8 cellular contexts compared by ENCODE assay signal in the genomic region with DNA sequence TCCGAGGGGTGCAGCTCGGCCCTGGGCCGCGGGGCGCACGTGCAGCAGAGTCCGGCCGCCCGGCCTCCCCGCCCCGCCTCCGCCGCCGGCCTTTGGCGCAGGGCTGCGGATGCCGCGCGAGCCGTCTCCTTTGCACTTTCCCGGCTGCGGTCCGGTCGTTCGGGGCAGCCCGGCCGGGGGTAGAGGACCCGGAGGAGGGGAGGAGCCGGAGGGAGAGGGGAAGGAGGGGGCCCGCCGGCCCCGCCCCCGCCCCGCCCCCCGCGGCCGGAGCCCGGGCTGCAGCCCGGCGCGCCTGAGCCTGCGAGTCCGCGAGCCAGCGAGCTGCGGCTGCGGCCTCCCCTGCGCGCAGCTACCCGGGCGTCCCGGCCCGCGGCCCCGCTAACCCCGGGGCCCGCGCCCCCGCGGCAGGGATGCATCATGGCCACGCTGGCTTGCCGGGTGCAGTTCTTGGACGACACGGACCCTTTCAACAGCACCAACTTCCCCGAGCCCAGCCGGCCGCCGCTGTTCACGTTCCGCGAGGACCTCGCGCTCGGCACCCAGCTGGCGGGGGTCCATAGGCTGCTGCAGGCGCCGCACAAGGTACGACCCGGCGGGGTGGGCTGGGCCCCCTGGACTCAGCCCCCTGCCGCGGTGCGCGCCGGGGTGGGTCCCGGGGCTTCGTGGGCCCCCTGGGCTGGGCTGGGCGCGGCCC. TPM values are rescaled to one million over a fixed set of nuclear protein-coding genes. Genes with fewer than 3 reads are reported as not detected.
A peak's percentile ranks its signal among the peaks of the same experiment; 100 is the strongest.
DNase-seq lines count a peak whose midpoint lies in the region; ATAC-seq and TF ChIP-seq lines count a peak whose summit lies in the region.

FHOD3 (plus strand) TSS at position 295 of the 694 bp plus-strand sequence; CDS start at position 418, 123 bp downstream.

- ATAC-seq in HG02870 (IDR thresholded peaks at IDR 0.05; ENCODE audit: unreplicated experiment) = peak; percentile 46
- peak; percentile 50 for ATAC-seq in stimulated activated effector memory CD8-positive, alpha-beta T cell treated with anti-CD3 and anti-CD28 coated beads, Interleukin-12 subunit alpha, Interleukin-12 subunit beta, amount 100 ng/mL, for 72 hours

- intact Hi-C loops in colonic mucosa (cut with DNase I) = loop anchor here (10.0 kb wide), 2 partner anchors 117 to 277 kb away; no protein-coding TSS in a partner anchor
- intact Hi-C loops in CD4-positive, alpha-beta memory T cell (cut with micrococcal nuclease) = no loop called here

- DNase-seq in NCI-H526 treated with DMSO at 0.1 percent for 48 hours (lab: John Stamatoyannopoulos, UW) (peak; percentile 18), colonic mucosa (peak; percentile 46), kidney tubule cell (ENCODE audit: low spot score) (peak; percentile 85)
- no peak for DNase-seq in stimulated activated effector memory CD8-positive, alpha-beta T cell treated with anti-CD3 and anti-CD28 coated beads, Interleukin-12 subunit alpha, Interleukin-12 subunit beta, amount 100 ng/mL, for 72 hours (ENCODE audit: low spot score in 2 of 2)
- no peak for DNase-seq in CD4-positive, alpha-beta memory T cell

- peaks cover 22% of the 10 kb centered on the region for H3K27me3 ChIP-seq in ACC112 (ENCODE audit: insufficient read depth, low read length)
- H3K27me3 ChIP-seq in colonic mucosa = peaks cover 28% of the 10 kb centered on the region
- H3K27me3 ChIP-seq in CD4-positive, alpha-beta memory T cell (ENCODE audit: insufficient read depth, low read length) = peaks cover 15% of the 10 kb centered on the region

- no peaks in the 10 kb centered on the region for H3K36me3 ChIP-seq in ACC112 (ENCODE audit: insufficient read depth, low read length)
- no peaks in the 10 kb centered on the region for H3K36me3 ChIP-seq in colonic mucosa
- H3K36me3 ChIP-seq in CD4-positive, alpha-beta memory T cell (ENCODE audit: insufficient read depth, low read length) = no peaks in the 10 kb centered on the region

- no peaks in the 10 kb centered on the region for H3K4me1 Mint-ChIP-seq in stimulated activated effector memory CD8-positive, alpha-beta T cell treated with anti-CD3 and anti-CD28 coated beads, Interleukin-12 subunit alpha, Interleukin-12 subunit beta, amount 100 ng/mL, for 72 hours
- peaks cover 0 to 4% (median 0%) of the 10 kb centered on the region in 4 donors for H3K4me1 Mint-ChIP-seq in CD4-positive, alpha-beta memory T cell

- peaks cover 14 to 20% of the 10 kb centered on the region in 2 donors for H3K27me3 Mint-ChIP-seq in CD4-positive, alpha-beta memory T cell

- peak within 1 kb of the TSS; percentile 86 for H2AFZ ChIP-seq in ACC112 (ENCODE audit: low read length, unreplicated experiment)

- POLR2A ChIA-PET in CD4-positive, alpha-beta memory T cell (lab: Charles Lee; ENCODE audit: partially characterized antibody) = no interaction called here

- no peak for TF ChIP-seq CTCF in GM12875 (IDR thresholded peaks at IDR 0.05; ENCODE audit: borderline replicate concordance, insufficient read depth, low read depth, low read length)
- TF ChIP-seq CTCF in colonic mucosa (IDR thresholded peaks at IDR 0.05) = no peak

- H3K4me3 ChIP-seq in ACC112 (ENCODE audit: low read depth, low read length) (peak within 1 kb of the TSS; percentile 85), GM12875 (ENCODE audit: low read depth, low read length) (peak within 1 kb of the TSS; percentile 1), colonic mucosa (peak within 1 kb of the TSS; percentile 62)
- H3K4me3 ChIP-seq in CD4-positive, alpha-beta memory T cell (ENCODE audit: low read length in 2 of 2) = no peak within 1 kb of the TSS

- CTCF ChIA-PET in CD4-positive, alpha-beta memory T cell (lab: Charles Lee; ENCODE audit: partially characterized antibody) = no interaction called here

- peak within 1 kb of the TSS; percentile 16 to 43 for H3K9ac ChIP-seq in colonic mucosa (ENCODE audit: low read depth in 2 of 2, low read length in 2 of 2)

- H3K79me2 ChIP-seq in ACC112 (ENCODE audit: control insufficient read depth, insufficient read depth, low read length, unreplicated experiment) = peaks cover 3% of the 10 kb centered on the region

- no peak within 1 kb of the TSS for H3K27ac Mint-ChIP-seq in stimulated activated effector memory CD8-positive, alpha-beta T cell treated with anti-CD3 and anti-CD28 coated beads, Interleukin-12 subunit alpha, Interleukin-12 subunit beta, amount 100 ng/mL, for 72 hours
- H3K27ac Mint-ChIP-seq in CD4-positive, alpha-beta memory T cell = no peak within 1 kb of the TSS

- no peaks in the 10 kb centered on the region for H3K9me3 ChIP-seq in colonic mucosa
- H3K9me3 ChIP-seq in CD4-positive, alpha-beta memory T cell (ENCODE audit: control insufficient read depth in 1 of 2, low read length in 2 of 2) = no peaks in the 10 kb centered on the region

- peak within 1 kb of the TSS; percentile 54; the same call in 1 of the 2 replicates for H3K27ac ChIP-seq in ACC112 (ENCODE audit: low read depth, low read length)
- no peak within 1 kb of the TSS for H3K27ac ChIP-seq in colonic mucosa
- no peak within 1 kb of the TSS for H3K27ac ChIP-seq in CD4-positive, alpha-beta memory T cell (ENCODE audit: low read depth, low read length)

- H3K4me1 ChIP-seq in ACC112 (ENCODE audit: control insufficient read depth, insufficient read depth, low read length, unreplicated experiment) = peaks cover 4% of the 10 kb centered on the region
- peaks cover 16% of the 10 kb centered on the region for H3K4me1 ChIP-seq in colonic mucosa
- H3K4me1 ChIP-seq in CD4-positive, alpha-beta memory T cell (ENCODE audit: insufficient read depth, low read length) = peaks cover 8% of the 10 kb centered on the region

- H3K9me3 Mint-ChIP-seq in stimulated activated effector memory CD8-positive, alpha-beta T cell treated with anti-CD3 and anti-CD28 coated beads, Interleukin-12 subunit alpha, Interleukin-12 subunit beta, amount 100 ng/mL, for 72 hours = no peaks in the 10 kb centered on the region
- H3K9me3 Mint-ChIP-seq in CD4-positive, alpha-beta memory T cell = no peaks in the 10 kb centered on the region

- H3K36me3 Mint-ChIP-seq in stimulated activated effector memory CD8-positive, alpha-beta T cell treated with anti-CD3 and anti-CD28 coated beads, Interleukin-12 subunit alpha, Interleukin-12 subunit beta, amount 100 ng/mL, for 72 hours = no peaks in the 10 kb centered on the region
- H3K36me3 Mint-ChIP-seq in CD4-positive, alpha-beta memory T cell = no peaks in the 10 kb centered on the region

- H3K4me3 Mint-ChIP-seq in stimulated activated effector memory CD8-positive, alpha-beta T cell treated with anti-CD3 and anti-CD28 coated beads, Interleukin-12 subunit alpha, Interleukin-12 subunit beta, amount 100 ng/mL, for 72 hours = no peak within 1 kb of the TSS
- peak within 1 kb of the TSS in 4 of 8 donors; percentile 17 to 68 (median 46) for H3K4me3 Mint-ChIP-seq in CD4-positive, alpha-beta memory T cell

RNA-seq across cellular contexts. Expression of gene FHOD3, which starts in this region (rescaled TPM):
- 1 to 10 TPM; 2.5 to 4.1 TPM for total RNA-seq in colonic mucosa
- total RNA-seq in CD4-positive, alpha-beta memory T cell = not detected
- not detected for polyA plus RNA-seq in CD4-positive, alpha-beta memory T cell

Comparison
In these comparisons a context has a peak if more than half of its experiments do, and no peak if none do; other contexts are left out.
1. H3K4me3 ChIP-seq: peak in ACC112 (single experiment), GM12875 (single experiment) and colonic mucosa (single experiment); none in CD4-positive, alpha-beta memory T cell (0 of 2).
2. DNase-seq: peak in NCI-H526 treated with DMSO at 0.1 percent for 48 hours (single experiment), colonic mucosa (single experiment) and kidney tubule cell (single experiment); none in stimulated activated effector memory CD8-positive, alpha-beta T cell treated with anti-CD3 and anti-CD28 coated beads, Interleukin-12 subunit alpha, Interleukin-12 subunit beta, amount 100 ng/mL, for 72 hours (0 of 2) and CD4-positive, alpha-beta memory T cell (0 of 5).